In genomic region chr2:132599556-132599955, GRCh38 we compare ENCODE assay signal across 27 cellular contexts.
"Had no signal": no experiment of that assay in that cellular context is flagged by ENCODE, and none has a peak within 500 bp of the region (broad histone marks: within the 10 kb centered on the region; RNA-seq: fewer than 3 reads in every experiment).

No MANE protein-coding gene starts in this region.

- ATAC-seq: stimulated activated effector memory CD8-positive, alpha-beta T cell treated with anti-CD3 and anti-CD28 coated beads, Interleukin-12 subunit alpha, Interleukin-12 subunit beta, amount 100 ng/mL, for 72 hours; stimulated activated memory B cell treated with anti-CD40 and anti-IgM and Interleukin-4, amounts not matched to agents 10 μg/mL and 1 μg/mL and 100 μg/mL, for 72 hours; stimulated activated naive B cell treated with anti-CD40 and anti-IgM and Interleukin-4, amounts not matched to agents 10 μg/mL and 1 μg/mL and 100 μg/mL, for 72 hours; stimulated activated naive CD8-positive, alpha-beta T cell treated with anti-CD3 and anti-CD28 coated beads, Interleukin-15, amount 100 ng/mL, for 72 hours; stimulated activated naive CD8-positive, alpha-beta T cell treated with anti-CD3 and anti-CD28 coated beads, Interleukin-15, Interleukin-2, amounts not matched to agents 100 U/mL and 50 U/mL, for 24 hours; upper lobe of right lung had no signal

- H3K27ac Mint-ChIP-seq: stimulated activated effector memory CD8-positive, alpha-beta T cell treated with anti-CD3 and anti-CD28 coated beads, Interleukin-12 subunit alpha, Interleukin-12 subunit beta, amount 100 ng/mL, for 72 hours; stimulated activated memory B cell treated with anti-CD40 and anti-IgM and Interleukin-4, amounts not matched to agents 10 μg/mL and 1 μg/mL and 100 μg/mL, for 72 hours; stimulated activated naive B cell treated with anti-CD40 and anti-IgM and Interleukin-4, amounts not matched to agents 10 μg/mL and 1 μg/mL and 100 μg/mL, for 72 hours; stimulated activated naive CD8-positive, alpha-beta T cell treated with anti-CD3 and anti-CD28 coated beads, Interleukin-15, Interleukin-2, amounts not matched to agents 100 ng/mL and 50 ng/mL, for 24 hours; type B pancreatic cell had no signal

- H3K27me3 Mint-ChIP-seq: stimulated activated naive CD8-positive, alpha-beta T cell treated with anti-CD3 and anti-CD28 coated beads, Interleukin-15, amount 100 ng/mL, for 72 hours; type B pancreatic cell had no signal

- H3K36me3 Mint-ChIP-seq: stimulated activated effector memory CD8-positive, alpha-beta T cell treated with anti-CD3 and anti-CD28 coated beads, Interleukin-12 subunit alpha, Interleukin-12 subunit beta, amount 100 ng/mL, for 72 hours; stimulated activated memory B cell treated with anti-CD40 and anti-IgM and Interleukin-4, amounts not matched to agents 10 μg/mL and 1 μg/mL and 100 μg/mL, for 72 hours; stimulated activated naive B cell treated with anti-CD40 and anti-IgM and Interleukin-4, amounts not matched to agents 10 μg/mL and 1 μg/mL and 100 μg/mL, for 72 hours; type B pancreatic cell had no signal

- H3K27ac ChIP-seq: stomach, suprapubic skin, testis, thoracic aorta, thyroid gland, tibial artery, tibial nerve, upper lobe of left lung, upper lobe of right lung, uterus, vagina had no signal

- H3K9me3 Mint-ChIP-seq: type B pancreatic cell had no signal

- H3K36me3 ChIP-seq: stomach, suprapubic skin, thoracic aorta, thyroid gland, tibial artery, tibial nerve, upper lobe of left lung, upper lobe of right lung, uterus, vagina had no signal

- H3K9me3 ChIP-seq: suprapubic skin, testis, thoracic aorta, thyroid gland, tibial artery, upper lobe of left lung, upper lobe of right lung, uterus, vagina had no signal

- H3K4me3 Mint-ChIP-seq: stimulated activated effector memory CD8-positive, alpha-beta T cell treated with anti-CD3 and anti-CD28 coated beads, Interleukin-12 subunit alpha, Interleukin-12 subunit beta, amount 100 ng/mL, for 72 hours; stimulated activated memory B cell treated with anti-CD40 and anti-IgM and Interleukin-4, amounts not matched to agents 10 μg/mL and 1 μg/mL and 100 μg/mL, for 72 hours; stimulated activated naive B cell treated with anti-CD40 and anti-IgM and Interleukin-4, amounts not matched to agents 10 μg/mL and 1 μg/mL and 100 μg/mL, for 72 hours; stimulated activated naive CD8-positive, alpha-beta T cell treated with anti-CD3 and anti-CD28 coated beads, Interleukin-15, amount 100 ng/mL, for 72 hours; stimulated activated naive CD8-positive, alpha-beta T cell treated with anti-CD3 and anti-CD28 coated beads, Interleukin-15, Interleukin-2, amounts not matched to agents 100 ng/mL and 50 ng/mL, for 24 hours; type B pancreatic cell had no signal

- H3K4me3 ChIP-seq: stomach, suprapubic skin, testis, thoracic aorta, thyroid gland, tibial artery, tibial nerve, upper lobe of left lung, upper lobe of right lung, uterus, vagina had no signal

- H3K4me1 ChIP-seq: stomach, suprapubic skin, testis, thyroid gland, tibial artery, tibial nerve, upper lobe of left lung, upper lobe of right lung, uterus, vagina had no signal

- DNase-seq: stimulated activated CD4-positive, alpha-beta T cell treated with anti-CD3 and anti-CD28 coated beads, Interleukin-2, amount 100 ng/mL, for 48 hours; stimulated activated CD4-positive, alpha-beta T cell treated with anti-CD3 and anti-CD28 coated beads, Interleukin-4, amount 100 ng/mL, for 1 hour; stimulated activated CD4-positive, alpha-beta T cell treated with anti-CD3 and anti-CD28 coated beads, Interleukin-4, amount 100 ng/mL, for 24 hours; stimulated activated CD4-positive, alpha-beta T cell treated with anti-CD3 and anti-CD28 coated beads, Interleukin-4, amount 100 ng/mL, for 4 hours; stimulated activated CD8-positive, alpha-beta memory T cell treated with anti-CD3 and anti-CD28 coated beads, Interleukin-4, amount 100 ng/mL, for 48 hours; stimulated activated naive B cell treated with anti-CD40 and anti-IgM and Interleukin-4, amounts not matched to agents 10 μg/mL and 1 μg/mL and 100 μg/mL, for 72 hours; stimulated activated naive CD4-positive, alpha-beta T cell; stimulated activated naive CD4-positive, alpha-beta T cell treated with Interleukin-2 at 50 U/mL for 16 hours; stimulated activated naive CD8-positive, alpha-beta T cell treated with anti-CD3 and anti-CD28 coated beads, Interleukin-15, amount 100 ng/mL, for 72 hours; stimulated activated naive CD8-positive, alpha-beta T cell treated with anti-CD3 and anti-CD28 coated beads, Interleukin-15, Interleukin-2, amounts not matched to agents 100 U/mL and 50 U/mL, for 24 hours; stomach; substantia nigra; testis; thyroid gland; tibial artery; trophoblast cell; upper lobe of left lung; upper lobe of right lung; uterus had no signal

- H3K4me1 Mint-ChIP-seq: stimulated activated effector memory CD8-positive, alpha-beta T cell treated with anti-CD3 and anti-CD28 coated beads, Interleukin-12 subunit alpha, Interleukin-12 subunit beta, amount 100 ng/mL, for 72 hours; stimulated activated memory B cell treated with anti-CD40 and anti-IgM and Interleukin-4, amounts not matched to agents 10 μg/mL and 1 μg/mL and 100 μg/mL, for 72 hours; stimulated activated naive B cell treated with anti-CD40 and anti-IgM and Interleukin-4, amounts not matched to agents 10 μg/mL and 1 μg/mL and 100 μg/mL, for 72 hours; stimulated activated naive CD8-positive, alpha-beta T cell treated with anti-CD3 and anti-CD28 coated beads, Interleukin-15, amount 100 ng/mL, for 72 hours had no signal

- H3K27me3 ChIP-seq: stomach, suprapubic skin, testis, thyroid gland, upper lobe of left lung, upper lobe of right lung, uterus, vagina had no signal
